ENCODE assay signal across 13 cellular contexts in genomic region chr2:177256695-177257094, GRCh38. TPM values are rescaled to one million over a fixed set of nuclear protein-coding genes. Genes with fewer than 3 reads are reported as not detected.
DNase-seq lines count a peak whose midpoint lies in the region; ATAC-seq and TF ChIP-seq lines count a peak whose summit lies in the region.
"Had no signal": no experiment of that assay in that cellular context is flagged by ENCODE, and none has a peak within 500 bp of the region (broad histone marks: within the 10 kb centered on the region; RNA-seq: fewer than 3 reads in every experiment).

No MANE protein-coding gene starts in this region.

- H3K9me3 Mint-ChIP-seq in activated T-cell treated with anti-CD3 and anti-CD28 coated beads, Interleukin-2, amount 50 U/mL, for 24 hours: no peaks in the 10 kb centered on the region
- H3K9me3 Mint-ChIP-seq in activated naive CD4-positive, alpha-beta T cell treated with anti-CD3 and anti-CD28 coated beads, Interleukin-2, amount 50 U/mL, for 72 hours: peaks cover 0 to 12% of the 10 kb centered on the region in 2 donors
- H3K9me3 Mint-ChIP-seq in memory B cell: peaks cover 2% of the 10 kb centered on the region

- TF ChIP-seq CTCF in thoracic aorta (IDR thresholded peaks at IDR 0.05): no peak

- no peaks in the 10 kb centered on the region for H3K27me3 ChIP-seq in thoracic aorta (replicated peaks; ENCODE audit: insufficient read depth)
- H3K27me3 ChIP-seq: upper lobe of left lung had no signal

- H3K27me3 Mint-ChIP-seq in activated T-cell treated with anti-CD3 and anti-CD28 coated beads, Interleukin-2, amount 50 U/mL, for 24 hours: no peaks in the 10 kb centered on the region
- H3K27me3 Mint-ChIP-seq in memory B cell: no peaks in the 10 kb centered on the region

- peak overlapping the region; percentile 12 for H3K4me3 Mint-ChIP-seq in activated T-cell treated with anti-CD3 and anti-CD28 coated beads, Interleukin-2, amount 50 U/mL, for 24 hours
- no peak overlapping the region for H3K4me3 Mint-ChIP-seq in memory B cell

- peaks cover 93% of the 10 kb centered on the region for H3K36me3 Mint-ChIP-seq in activated T-cell treated with anti-CD3 and anti-CD28 coated beads, Interleukin-2, amount 50 U/mL, for 24 hours (ENCODE audit: low read depth)
- H3K36me3 Mint-ChIP-seq in activated naive CD4-positive, alpha-beta T cell treated with anti-CD3 and anti-CD28 coated beads, Interleukin-2, amount 50 U/mL, for 72 hours: peaks cover 8 to 45% of the 10 kb centered on the region in 2 donors
- H3K36me3 Mint-ChIP-seq in memory B cell: peaks cover 10% of the 10 kb centered on the region

- H3K4me1 Mint-ChIP-seq in activated T-cell treated with anti-CD3 and anti-CD28 coated beads, Interleukin-2, amount 50 U/mL, for 24 hours (ENCODE audit: low read depth): peaks cover 91% of the 10 kb centered on the region
- H3K4me1 Mint-ChIP-seq in memory B cell: peaks cover 47% of the 10 kb centered on the region

- peak in 1 of 2 donors; percentile 46 for ATAC-seq in activated naive CD4-positive, alpha-beta T cell treated with anti-CD3 and anti-CD28 coated beads, Interleukin-2, amount 50 U/mL, for 72 hours
- ATAC-seq in memory B cell (ENCODE audit: low read depth) (no peak), thoracic aorta (ENCODE audit: insufficient number of reproducible peaks, low FRiP score, low read depth) (no peak), GM19035 (IDR thresholded peaks at IDR 0.05; ENCODE audit: unreplicated experiment) (no peak)

- peak overlapping the region; percentile 19 for H3K4me3 ChIP-seq in thoracic aorta
- H3K4me3 ChIP-seq: upper lobe of left lung had no signal

- in situ Hi-C loops in KBM-7 (cut with MboI; ENCODE audit: low pct_unique_long_range_greater_than_20kb, low sequenced_read_pairs): no loop called here

- H3K27ac Mint-ChIP-seq in activated T-cell treated with anti-CD3 and anti-CD28 coated beads, Interleukin-2, amount 50 U/mL, for 24 hours: peak overlapping the region; percentile 84
- H3K27ac Mint-ChIP-seq in activated naive CD4-positive, alpha-beta T cell treated with anti-CD3 and anti-CD28 coated beads, Interleukin-2, amount 50 U/mL, for 72 hours: peak overlapping the region; percentile 38 to 68
- peak overlapping the region; percentile 20 for H3K27ac Mint-ChIP-seq in memory B cell

- peaks cover 76 to 94% of the 10 kb centered on the region in 2 donors for H3K4me1 ChIP-seq in thoracic aorta (ENCODE audit: control insufficient read depth in 1 of 2, low read depth in 2 of 2)

- H3K27ac ChIP-seq in thoracic aorta: peak overlapping the region in 1 of 2 donors; percentile 14

- H3K9me3 ChIP-seq in thoracic aorta: no peaks in the 10 kb centered on the region
- H3K9me3 ChIP-seq: upper lobe of left lung had no signal

- no peaks in the 10 kb centered on the region for H3K36me3 ChIP-seq in thoracic aorta

- DNase-seq in activated T-cell treated with anti-CD3 and anti-CD28 coated beads, Interleukin-2, amount 50 U/mL, for 24 hours: no peak
- DNase-seq in activated T-cell treated with anti-CD3 and anti-CD28 coated beads, Interleukin-2, amount 50 U/mL, for 1 hour: no peak
- DNase-seq in activated naive CD4-positive, alpha-beta T cell treated with anti-CD3 and anti-CD28 coated beads, Interleukin-2, amount 50 U/mL, for 72 hours (ENCODE audit: low spot score in 2 of 2): no peak
- DNase-seq in memory B cell (ENCODE audit: low spot score in 2 of 2) (no peak), thoracic aorta (ENCODE audit: low spot score) (no peak), KBM-7 (no peak), inferior parietal cortex (ENCODE audit: extremely low spot score) (no peak)
- DNase-seq: H7, NCI-H446 treated with DMSO at 0.1 percent for 48 hours, RPMI8226, T1000, upper lobe of left lung had no signal

RNA-seq across cellular contexts. Expression of gene NFE2L2, which starts 7.8 kb away (rescaled TPM):
- 10 to 100 TPM; 44.7 to 82.2 TPM for total RNA-seq in activated naive CD4-positive, alpha-beta T cell treated with anti-CD3 and anti-CD28 coated beads, Interleukin-2, amount 50 U/mL, for 72 hours
- 100 to 1,000 TPM in 1 of 2 donors, 10 to 100 TPM in 1; 64.3 to 155 TPM for total RNA-seq in thoracic aorta

RNA-seq across cellular contexts. Expression of gene HNRNPA3, which starts 44.1 kb away (rescaled TPM):
- total RNA-seq in activated naive CD4-positive, alpha-beta T cell treated with anti-CD3 and anti-CD28 coated beads, Interleukin-2, amount 50 U/mL, for 72 hours: 100 to 1,000 TPM; 259 to 273 TPM
- total RNA-seq in thoracic aorta: 10 to 100 TPM; 60.1 to 98.4 TPM

Comparison
In these comparisons a context has a peak if more than half of its experiments do, and no peak if none do; other contexts are left out.
1. H3K27ac Mint-ChIP-seq: peak in every context shown above with its lines; median percentile 84 in activated T-cell treated with anti-CD3 and anti-CD28 coated beads, Interleukin-2, amount 50 U/mL, for 24 hours; 53 in activated naive CD4-positive, alpha-beta T cell treated with anti-CD3 and anti-CD28 coated beads, Interleukin-2, amount 50 U/mL, for 72 hours; 20 in memory B cell.